Comparison of ENCODE assay signal across 10 cellular contexts in genomic region chr1:51433269-51433971, GRCh38.
DNase-seq lines count a peak whose midpoint lies in the region; ATAC-seq and TF ChIP-seq lines count a peak whose summit lies in the region.
"Had no signal": no experiment of that assay in that cellular context is flagged by ENCODE, and none has a peak within 500 bp of the region (broad histone marks: within the 10 kb centered on the region; RNA-seq: fewer than 3 reads in every experiment).

No MANE protein-coding gene starts in this region.

- H3K9me3 Mint-ChIP-seq in WTC11 = no peaks in the 10 kb centered on the region
- H3K9me3 Mint-ChIP-seq in immature natural killer cell = no peaks in the 10 kb centered on the region
- no peaks in the 10 kb centered on the region for H3K9me3 Mint-ChIP-seq in Caco-2 (ENCODE audit: unreplicated experiment)

- no peaks in the 10 kb centered on the region for H3K9me3 ChIP-seq in Caco-2

- CTCF ChIA-PET in WTC11 (lab: Charles Lee) (interaction anchor here (1.1 kb wide), 1 partner anchor 11 kb away, joined by 3 read pairs; no protein-coding TSS in a partner anchor), Caco-2 (lab: Charles Lee) (no interaction called here)

- H3K36me3 Mint-ChIP-seq in WTC11 (no peaks in the 10 kb centered on the region; the same call in 1 of the 2 replicates), immature natural killer cell (peaks cover 14 to 30% (median 24%) of the 10 kb centered on the region in 3 donors), Caco-2 (ENCODE audit: insufficient read depth, unreplicated experiment) (peaks cover 17% of the 10 kb centered on the region)

- H3K27me3 ChIP-seq in Caco-2 (replicated peaks; ENCODE audit: control insufficient read depth, insufficient read depth, low read length) = no peaks in the 10 kb centered on the region

- TF ChIP-seq CTCF in WTC11 (IDR thresholded peaks at IDR 0.05) (no peak), Caco-2 (IDR thresholded peaks at IDR 0.05; ENCODE audit: insufficient read depth in 1 of 2, low read depth in 1 of 2, low read length in 1 of 2, severe bottlenecking in 1 of 2, unreplicated experiment in 1 of 2) (no peak)

- no peaks in the 10 kb centered on the region for H3K27me3 Mint-ChIP-seq in WTC11 (ENCODE audit: low read depth)
- no peaks in the 10 kb centered on the region for H3K27me3 Mint-ChIP-seq in immature natural killer cell (ENCODE audit: low read depth in 3 of 3)
- no peaks in the 10 kb centered on the region for H3K27me3 Mint-ChIP-seq in Caco-2 (ENCODE audit: insufficient read depth, unreplicated experiment)

- no peaks in the 10 kb centered on the region for H3K36me3 ChIP-seq in Caco-2 (ENCODE audit: control insufficient read depth, insufficient read depth, low read length)

- BruUV-seq in Caco-2 (replicated peaks; lab: Mats Ljungman, UMichigan) = no TSS peak

- DNase-seq in Right ventricle myocardium inferior (ENCODE audit: missing footprints) (no peak), cardiac septum (ENCODE audit: low spot score) (no peak), WTC11 (ENCODE audit: low spot score) (no peak), immature natural killer cell (peak in 1 of 3 donors; percentile 1), SW480 (ENCODE audit: low spot score) (no peak), nucleus accumbens (lab: John Stamatoyannopoulos, UW) (no peak), Caco-2 (no peak)
- DNase-seq: activated naive CD4-positive, alpha-beta T cell; NCI-H510A treated with DMSO at 0.1 percent for 48 hours had no signal

- H3K4me1 ChIP-seq in Caco-2 = no peaks in the 10 kb centered on the region

- no peak overlapping the region for H3K4me3 ChIP-seq in Caco-2 (ENCODE audit: low read depth, low read length)

- H3K27ac Mint-ChIP-seq in WTC11 = peak overlapping the region; percentile 78
- peak overlapping the region; percentile 73 to 92 (median 80) for H3K27ac Mint-ChIP-seq in immature natural killer cell
- no peak overlapping the region for H3K27ac Mint-ChIP-seq in Caco-2 (ENCODE audit: unreplicated experiment)

- H3K4me1 Mint-ChIP-seq in WTC11 = peaks cover 16% of the 10 kb centered on the region
- H3K4me1 Mint-ChIP-seq in immature natural killer cell = peaks cover 22 to 28% of the 10 kb centered on the region in 2 donors
- no peaks in the 10 kb centered on the region for H3K4me1 Mint-ChIP-seq in Caco-2 (ENCODE audit: low read depth, unreplicated experiment)

- POLR2A ChIA-PET in WTC11 (lab: Charles Lee) (no interaction called here), Caco-2 (lab: Charles Lee) (no interaction called here)

- peak; percentile 64 for ATAC-seq in Right ventricle myocardium inferior
- no peak for ATAC-seq in WTC11
- no peak for ATAC-seq in GM19463 (IDR thresholded peaks at IDR 0.05; ENCODE audit: unreplicated experiment)

- intact Hi-C loops in Right ventricle myocardium inferior (cut with DNase I) = no loop called here
- intact Hi-C loops in cardiac septum (cut with DNase I) = no loop called here
- intact Hi-C loops in Caco-2 (cut with micrococcal nuclease; ENCODE audit: unreplicated experiment) = no loop called here

- H3K4me3 Mint-ChIP-seq in WTC11 = no peak overlapping the region
- peak overlapping the region; percentile 18 to 69 (median 57) for H3K4me3 Mint-ChIP-seq in immature natural killer cell
- no peak overlapping the region for H3K4me3 Mint-ChIP-seq in Caco-2 (ENCODE audit: unreplicated experiment)

TF ChIP-seq in WTC11, 78 proteins besides CTCF, POLR2A, EP300 and RAD21:
- no peak for TF ChIP-seq ARID4B (CRISPR knock-in tag; IDR thresholded peaks at IDR 0.05; ENCODE audit: borderline replicate concordance)
- TF ChIP-seq CREB1 (CRISPR knock-in tag; IDR thresholded peaks at IDR 0.05) = no peak
- no peak for TF ChIP-seq ZNF121 (CRISPR knock-in tag; IDR thresholded peaks at IDR 0.05)
- no peak for TF ChIP-seq NR3C1 (CRISPR knock-in tag; conservative IDR thresholded peaks at IDR 0.05; ENCODE audit: low read depth)
- TF ChIP-seq, protein P1, sequence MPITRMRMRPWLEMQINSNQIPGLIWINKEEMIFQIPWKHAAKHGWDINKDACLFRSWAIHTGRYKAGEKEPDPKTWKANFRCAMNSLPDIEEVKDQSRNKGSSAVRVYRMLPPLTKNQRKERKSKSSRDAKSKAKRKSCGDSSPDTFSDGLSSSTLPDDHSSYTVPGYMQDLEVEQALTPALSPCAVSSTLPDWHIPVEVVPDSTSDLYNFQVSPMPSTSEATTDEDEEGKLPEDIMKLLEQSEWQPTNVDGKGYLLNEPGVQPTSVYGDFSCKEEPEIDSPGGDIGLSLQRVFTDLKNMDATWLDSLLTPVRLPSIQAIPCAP (CRISPR knock-in tag; IDR thresholded peaks at IDR 0.05) = no peak

Comparison
In these comparisons a context has a peak if more than half of its experiments do, and no peak if none do; other contexts are left out.
1. H3K4me3 Mint-ChIP-seq: peak in immature natural killer cell (5 of 5); none in WTC11 (single experiment) and Caco-2 (single experiment).